Comparison of ENCODE assay signal across 26 cellular contexts in the genomic region with DNA sequence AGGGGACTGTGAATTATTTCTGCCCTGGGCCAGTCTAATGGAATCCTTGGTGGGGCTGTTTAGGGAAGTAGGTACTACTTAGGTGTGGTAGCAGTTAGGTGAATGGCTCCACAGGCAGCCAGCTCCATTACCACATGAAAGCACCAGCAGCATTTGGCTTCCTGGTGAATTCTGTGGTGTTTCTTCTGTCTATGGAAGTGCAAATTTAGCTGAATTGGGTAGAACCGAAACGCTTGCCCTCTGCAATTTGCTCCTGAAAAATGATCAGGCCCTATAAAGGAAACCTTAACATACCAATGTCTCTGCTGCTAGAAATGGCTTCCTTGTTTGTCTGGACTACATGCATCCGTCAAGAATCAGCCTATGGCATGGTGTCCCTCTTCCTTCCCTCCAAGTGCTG. TPM values are rescaled to one million over a fixed set of nuclear protein-coding genes. Genes with fewer than 3 reads are reported as not detected.
"Had no signal": no experiment of that assay in that cellular context is flagged by ENCODE, and none has a peak within 500 bp of the region (broad histone marks: within the 10 kb centered on the region; RNA-seq: fewer than 3 reads in every experiment).

No MANE protein-coding gene starts in this region.

- H3K27me3 ChIP-seq: hepatocyte, neutrophil, ovary had no signal

- H3K27me3 Mint-ChIP-seq: activated CD4-positive, alpha-beta T cell treated with anti-CD3 and anti-CD28 coated beads for 36 hours; activated naive CD8-positive, alpha-beta T cell; central memory CD8-positive, alpha-beta T cell; progenitor cell of endocrine pancreas had no signal

- H3K9me3 ChIP-seq: mucosa of descending colon, neutrophil, ovary, thoracic aorta had no signal

- H3K36me3 Mint-ChIP-seq: activated naive CD8-positive, alpha-beta T cell; natural killer cell treated with Interleukin-12 subunit alpha and Interleukin-12 subunit beta and Interleukin-15 and Interleukin-18, amount 100 ng/mL, for 72 hours; stimulated activated effector memory CD8-positive, alpha-beta T cell treated with anti-CD3 and anti-CD28 coated beads, Interleukin-12 subunit alpha, Interleukin-12 subunit beta, amount 100 ng/mL, for 72 hours had no signal

- DNase-seq: activated CD4-positive, alpha-beta T cell treated with anti-CD3 and anti-CD28 coated beads for 36 hours; activated CD4-positive, CD25-positive, alpha-beta regulatory T cell; activated effector memory CD4-positive, alpha-beta T cell treated with Interleukin-2 at 50 U/mL for 16 hours; activated naive CD4-positive, alpha-beta T cell treated with Interleukin-2 at 50 U/mL for 16 hours; activated T-cell treated with anti-CD3 and anti-CD28 coated beads for 4 hours; anterior cingulate cortex; effector CD8-positive, alpha-beta T cell; islet precursor cell; left cardiac atrium; left ventricle myocardium superior; mucosa of descending colon; ovary; stimulated activated CD4-positive, alpha-beta T cell treated with anti-CD3 and anti-CD28 coated beads, Interleukin-4, amount 100 ng/mL, for 24 hours; trophoblast cell had no signal

- H3K4me3 ChIP-seq: hepatocyte, mucosa of descending colon, ovary, skin epidermis, thoracic aorta had no signal

- H3K36me3 ChIP-seq: neutrophil, ovary, thoracic aorta had no signal

- H3K27ac ChIP-seq: hepatocyte, neutrophil, ovary, skin epidermis, thoracic aorta had no signal

- H3K9me3 Mint-ChIP-seq: natural killer cell treated with Interleukin-12 subunit alpha and Interleukin-12 subunit beta and Interleukin-15 and Interleukin-18, amount 100 ng/mL, for 72 hours; T-helper 2 cell treated with Interferon-gamma antibody and Interleukin-4, amounts not matched to agents 5 μg/mL and 100 μg/mL, for 36 hours had no signal

- H3K4me1 Mint-ChIP-seq: activated CD4-positive, alpha-beta T cell treated with anti-CD3 and anti-CD28 coated beads for 36 hours; central memory CD8-positive, alpha-beta T cell; stimulated activated effector memory CD8-positive, alpha-beta T cell treated with anti-CD3 and anti-CD28 coated beads, Interleukin-12 subunit alpha, Interleukin-12 subunit beta, amount 100 ng/mL, for 72 hours had no signal

- ATAC-seq: activated CD4-positive, alpha-beta T cell treated with anti-CD3 and anti-CD28 coated beads for 36 hours; left cardiac atrium; left ventricle myocardium superior; mucosa of descending colon; natural killer cell treated with Interleukin-12 subunit alpha and Interleukin-12 subunit beta and Interleukin-15 and Interleukin-18, amount 100 ng/mL, for 72 hours; sciatic nerve; stimulated activated effector memory CD8-positive, alpha-beta T cell treated with anti-CD3 and anti-CD28 coated beads, Interleukin-12 subunit alpha, Interleukin-12 subunit beta, amount 100 ng/mL, for 72 hours had no signal

- H3K27ac Mint-ChIP-seq: activated CD4-positive, alpha-beta T cell treated with anti-CD3 and anti-CD28 coated beads for 36 hours; activated naive CD8-positive, alpha-beta T cell; natural killer cell treated with Interleukin-12 subunit alpha and Interleukin-12 subunit beta and Interleukin-15 and Interleukin-18, amount 100 ng/mL, for 72 hours; progenitor cell of endocrine pancreas; stimulated activated effector memory CD8-positive, alpha-beta T cell treated with anti-CD3 and anti-CD28 coated beads, Interleukin-12 subunit alpha, Interleukin-12 subunit beta, amount 100 ng/mL, for 72 hours; stimulated activated naive CD8-positive, alpha-beta T cell treated with anti-CD3 and anti-CD28 coated beads, Interleukin-15, Interleukin-2, amounts not matched to agents 100 ng/mL and 50 ng/mL, for 24 hours; T-helper 2 cell treated with Interferon-gamma antibody and Interleukin-4, amounts not matched to agents 5 μg/mL and 100 μg/mL, for 36 hours had no signal

- H3K4me3 Mint-ChIP-seq: activated CD4-positive, alpha-beta T cell treated with anti-CD3 and anti-CD28 coated beads for 36 hours; activated naive CD8-positive, alpha-beta T cell; central memory CD8-positive, alpha-beta T cell; natural killer cell treated with Interleukin-12 subunit alpha and Interleukin-12 subunit beta and Interleukin-15 and Interleukin-18, amount 100 ng/mL, for 72 hours; stimulated activated effector memory CD8-positive, alpha-beta T cell treated with anti-CD3 and anti-CD28 coated beads, Interleukin-12 subunit alpha, Interleukin-12 subunit beta, amount 100 ng/mL, for 72 hours; stimulated activated naive CD8-positive, alpha-beta T cell treated with anti-CD3 and anti-CD28 coated beads, Interleukin-15, Interleukin-2, amounts not matched to agents 100 ng/mL and 50 ng/mL, for 24 hours; T-helper 2 cell treated with Interferon-gamma antibody and Interleukin-4, amounts not matched to agents 5 μg/mL and 100 μg/mL, for 36 hours had no signal

RNA-seq across cellular contexts. Expression of a gene that starts 16.4 kb away (rescaled TPM):
- total RNA-seq: activated CD4-positive, alpha-beta T cell treated with anti-CD3 and anti-CD28 coated beads for 36 hours had no signal
